Comparison of ENCODE assay signal across 16 cellular contexts in the genomic region with DNA sequence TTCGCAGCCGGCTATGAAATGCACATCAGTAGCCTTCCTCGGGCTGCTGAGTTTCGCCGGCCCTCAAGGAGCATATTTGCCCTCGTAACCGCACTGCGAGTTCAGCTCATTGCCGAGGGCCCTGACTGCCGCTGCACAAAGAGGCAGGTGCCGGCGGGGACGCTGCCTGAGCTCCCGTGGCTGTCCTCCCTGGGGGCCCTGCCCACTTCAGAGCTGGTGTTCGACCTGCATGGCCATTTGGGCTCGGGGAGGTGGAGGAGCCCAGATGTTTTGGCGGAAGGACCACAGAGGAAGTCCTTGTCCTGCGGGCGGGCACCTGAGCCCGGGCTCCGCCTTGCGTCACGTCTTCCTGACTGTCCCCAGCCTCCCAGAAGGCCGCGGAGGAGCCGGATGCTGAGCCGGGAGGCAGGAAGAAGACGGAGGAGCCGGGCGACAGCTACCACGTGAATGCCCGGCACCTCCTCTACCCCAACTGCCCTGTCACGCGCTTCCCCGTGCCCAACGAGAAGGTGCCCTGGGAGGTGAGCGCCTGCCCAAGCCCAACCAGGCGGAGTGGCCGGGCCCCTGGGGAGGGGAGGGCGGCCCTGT. TPM values are rescaled to one million over a fixed set of nuclear protein-coding genes. Genes with fewer than 3 reads are reported as not detected.
DNase-seq lines count a peak whose midpoint lies in the region; ATAC-seq, FAIRE-seq and TF ChIP-seq lines count a peak whose summit lies in the region.
"Had no signal": no experiment of that assay in that cellular context is flagged by ENCODE, and none has a peak within 500 bp of the region (broad histone marks: within the 10 kb centered on the region; RNA-seq: fewer than 3 reads in every experiment).

No MANE protein-coding gene starts in this region.

- H3K4me2 ChIP-seq in A549, result peak overlapping the region; percentile 72

- TF ChIP-seq CTCF in A549 (IDR thresholded peaks at IDR 0.05) (no peak), VCaP (conservative IDR thresholded peaks at IDR 0.05) (no peak), left lung (IDR thresholded peaks at IDR 0.05) (no peak)

- H3K9me3 ChIP-seq in A549 (0 out of 3 replicates have a peak, but pooled peaks cover 6% of the 10 kb centered on the region), left lung (peaks cover 0 to 17% of the 10 kb centered on the region in 2 donors)
- H3K9me3 ChIP-seq: SJCRH30 had no signal

- H3K36me3 ChIP-seq in left lung, result peaks cover 0 to 68% of the 10 kb centered on the region in 2 donors
- H3K36me3 ChIP-seq: esophagus squamous epithelium, SJCRH30, uterus had no signal

- intact Hi-C loops in left lung (cut with DNase I), result no loop called here

- TF ChIP-seq POLR2A in A549 (IDR thresholded peaks at IDR 0.05; ENCODE audit: low read length) (no peak; the same call in 1 of the 2 replicates), GM19099 (IDR thresholded peaks at IDR 0.05; ENCODE audit: extremely low read depth, insufficient read length, low read depth) (peak; percentile 27)

- DNase-seq in A549 (ENCODE audit: low read depth in 1 of 2, low spot score in 1 of 2), result peak in 1 of 2 experiments; percentile 39
- DNase-seq in left lung, result peak; percentile 28 to 74
- no peak for DNase-seq in T-helper 2 cell
- DNase-seq in GM19239 (ENCODE audit: insufficient read length, low spot score), result no peak
- DNase-seq: activated gamma-delta T cell, C1 segment of cervical spinal cord, caudate nucleus, esophagus squamous epithelium, NCI-H510A, SJCRH30, uterus had no signal

- CTCF ChIA-PET in A549 (lab: Yijun Ruan, JAX), result no interaction called here

- peaks cover 0 to 25% of the 10 kb centered on the region in 2 donors for H3K27me3 ChIP-seq in left lung
- H3K27me3 ChIP-seq: SJCRH30, uterus had no signal

- FAIRE-seq in A549 (lab: Jason Lieb, UNC) (no peak), GM19239 (lab: Jason Lieb, UNC) (no peak)

- no peaks in the 10 kb centered on the region for H3K4me1 ChIP-seq in A549
- no peaks in the 10 kb centered on the region for H3K4me1 ChIP-seq in left lung
- H3K4me1 ChIP-seq: esophagus squamous epithelium, SJCRH30, uterus had no signal

- H3K4me3 ChIP-seq in A549, result peak overlapping the region; percentile 48
- no peak overlapping the region for H3K4me3 ChIP-seq in left lung
- H3K4me3 ChIP-seq: SJCRH30, uterus had no signal

- peak overlapping the region; percentile 78 to 86 for H3K27ac ChIP-seq in A549
- peak overlapping the region; percentile 91 for H3K27ac ChIP-seq in VCaP
- no peak overlapping the region for H3K27ac ChIP-seq in left lung
- H3K27ac ChIP-seq: esophagus squamous epithelium, SJCRH30, uterus had no signal

- TF ChIP-seq EP300 in A549 (IDR thresholded peaks at IDR 0.05), result no peak

- TF ChIP-seq RAD21 in A549 (conservative IDR thresholded peaks at IDR 0.05 in 1 of 2, IDR thresholded peaks at IDR 0.05 in 1 of 2), result no peak

- POLR2A ChIA-PET in A549 (lab: Yijun Ruan, JAX), result no interaction called here

- WGBS in A549 (ENCODE audit: missing lambda C conversion rate), result 35% methylated on average over 23 of the region's 40 CpGs

- ATAC-seq in A549, result peak; percentile 67 to 77; a peak in 5 of 6 replicates
- ATAC-seq in left lung, result no peak
- ATAC-seq in GM18511 (IDR thresholded peaks at IDR 0.05; ENCODE audit: unreplicated experiment), result no peak
- ATAC-seq in HG02981 (IDR thresholded peaks at IDR 0.05; ENCODE audit: unreplicated experiment), result no peak

TF ChIP-seq in A549, 52 proteins besides CTCF, POLR2A, EP300 and RAD21:
- TF ChIP-seq CEBPB (IDR thresholded peaks at IDR 0.05) (no peak), POLR2AphosphoS2 (conservative IDR thresholded peaks at IDR 0.05; ENCODE audit: low read length) (no peak), CHD4 (IDR thresholded peaks at IDR 0.05; ENCODE audit: borderline replicate concordance) (no peak), FOSB (CRISPR knock-in tag; IDR thresholded peaks at IDR 0.05) (no peak), ZFP36 (IDR thresholded peaks at IDR 0.05; ENCODE audit: borderline replicate concordance, partially characterized antibody) (no peak), EHF (CRISPR knock-in tag; IDR thresholded peaks at IDR 0.05) (no peak)
- TF ChIP-seq, protein P1, sequence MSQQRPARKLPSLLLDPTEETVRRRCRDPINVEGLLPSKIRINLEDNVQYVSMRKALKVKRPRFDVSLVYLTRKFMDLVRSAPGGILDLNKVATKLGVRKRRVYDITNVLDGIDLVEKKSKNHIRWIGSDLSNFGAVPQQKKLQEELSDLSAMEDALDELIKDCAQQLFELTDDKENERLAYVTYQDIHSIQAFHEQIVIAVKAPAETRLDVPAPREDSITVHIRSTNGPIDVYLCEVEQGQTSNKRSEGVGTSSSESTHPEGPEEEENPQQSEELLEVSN (IDR thresholded peaks at IDR 0.05; ENCODE audit: borderline replicate concordance, low read depth), result 0 out of 2 replicates have a peak, but pooled peaks have one; percentile 35
- TF ChIP-seq, protein P2, sequence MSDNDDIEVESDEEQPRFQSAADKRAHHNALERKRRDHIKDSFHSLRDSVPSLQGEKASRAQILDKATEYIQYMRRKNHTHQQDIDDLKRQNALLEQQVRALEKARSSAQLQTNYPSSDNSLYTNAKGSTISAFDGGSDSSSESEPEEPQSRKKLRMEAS (IDR thresholded peaks at IDR 0.05), result peak; percentile 24; the same call in 1 of the 2 replicates

RNA-seq across cellular contexts. Expression of a gene that starts 29.9 kb away (rescaled TPM):
- polyA plus RNA-seq in A549 (2011; rRNA removed) (0.59 and 0.66 TPM in 2 replicates), A549 (2017; fragmentation: RNase III; extraction: RNeasy Plus Mini Kit Qiagen cat#74134 plus additional on column Dnase treatment) (0.96 to 1.1 TPM (median 1.1 TPM) in 3 replicates)
- 0.94 and 1.4 TPM in 2 replicates for polyA plus RNA-seq in A549 (2012; cell fraction: cytosol; rRNA removed)
- 1.6 and 1.7 TPM in 2 replicates for polyA plus RNA-seq in A549 (2012; cell fraction: nucleus; rRNA removed)
- polyA minus RNA-seq in A549 (2011; rRNA and poly(A)+ RNA removed), result 0.74 and 0.83 TPM in 2 replicates
- total RNA-seq in left lung, result 1 to 10 TPM; 2.4 to 5.7 TPM
- total RNA-seq: LHCN-M2, SJCRH30 had no signal

Comparison
In these comparisons a context has a peak if more than half of its experiments do, and no peak if none do; other contexts are left out.
1. ATAC-seq: peak in A549 (2 of 2); none in left lung (single experiment), GM18511 (single experiment) and HG02981 (single experiment).
2. DNase-seq: peak in left lung (2 of 2); none in T-helper 2 cell (0 of 5) and GM19239 (single experiment).
3. H3K27ac ChIP-seq: peak in A549 (2 of 2) and VCaP (single experiment); none in left lung (0 of 2).